In genomic region chr19:47096721-47097120, GRCh38 we compare ENCODE assay signal across 1 cellular context.
TF ChIP-seq lines count a peak whose summit lies in the region.

No MANE protein-coding gene starts in this region.

TF ChIP-seq in HepG2, 621 proteins besides CTCF, POLR2A, EP300 and RAD21:
- TF ChIP-seq RBFOX2 (IDR thresholded peaks at IDR 0.05; ENCODE audit: low read depth, low read length) (peak; percentile 50; the same call in 1 of the 2 replicates), KDM5B (CRISPR knock-in tag; IDR thresholded peaks at IDR 0.05; ENCODE audit: borderline replicate concordance) (peak; percentile 8; the same call in 1 of the 2 replicates), ZNF468 (CRISPR knock-in tag; IDR thresholded peaks at IDR 0.05) (no peak), HMGXB3 (CRISPR knock-in tag; IDR thresholded peaks at IDR 0.05; ENCODE audit: borderline replicate concordance) (no peak), ZNF563 (CRISPR knock-in tag; IDR thresholded peaks at IDR 0.05) (0 out of 2 replicates have a peak, but pooled peaks have one; percentile 2), E2F1 (CRISPR knock-in tag; IDR thresholded peaks at IDR 0.05) (no peak), ZNF512B (CRISPR knock-in tag; IDR thresholded peaks at IDR 0.05; ENCODE audit: borderline replicate concordance) (no peak), ZNF569 (CRISPR knock-in tag; IDR thresholded peaks at IDR 0.05; ENCODE audit: borderline replicate concordance) (no peak), ZNF747 (CRISPR knock-in tag; IDR thresholded peaks at IDR 0.05; ENCODE audit: borderline replicate concordance) (0 out of 2 replicates have a peak, but pooled peaks have one; percentile 3), HOXA9 (CRISPR knock-in tag; IDR thresholded peaks at IDR 0.05; ENCODE audit: borderline replicate concordance) (0 out of 2 replicates have a peak, but pooled peaks have one; percentile 15), ZNF709 (CRISPR knock-in tag; IDR thresholded peaks at IDR 0.05) (no peak), ZZZ3 (CRISPR knock-in tag; IDR thresholded peaks at IDR 0.05; ENCODE audit: borderline replicate concordance) (no peak), GZF1 (CRISPR knock-in tag; IDR thresholded peaks at IDR 0.05) (no peak), ZNF879 (CRISPR knock-in tag; IDR thresholded peaks at IDR 0.05) (no peak), BRF2 (CRISPR knock-in tag; IDR thresholded peaks at IDR 0.05) (no peak)
- TF ChIP-seq, protein P1, sequence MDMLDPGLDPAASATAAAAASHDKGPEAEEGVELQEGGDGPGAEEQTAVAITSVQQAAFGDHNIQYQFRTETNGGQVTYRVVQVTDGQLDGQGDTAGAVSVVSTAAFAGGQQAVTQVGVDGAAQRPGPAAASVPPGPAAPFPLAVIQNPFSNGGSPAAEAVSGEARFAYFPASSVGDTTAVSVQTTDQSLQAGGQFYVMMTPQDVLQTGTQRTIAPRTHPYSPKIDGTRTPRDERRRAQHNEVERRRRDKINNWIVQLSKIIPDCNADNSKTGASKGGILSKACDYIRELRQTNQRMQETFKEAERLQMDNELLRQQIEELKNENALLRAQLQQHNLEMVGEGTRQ (IDR thresholded peaks at IDR 0.05; ENCODE audit: low read depth, low read length), result no peak
- TF ChIP-seq, protein P1 (CRISPR knock-in tag; IDR thresholded peaks at IDR 0.05; ENCODE audit: borderline replicate concordance), result no peak
- TF ChIP-seq, protein P2, sequence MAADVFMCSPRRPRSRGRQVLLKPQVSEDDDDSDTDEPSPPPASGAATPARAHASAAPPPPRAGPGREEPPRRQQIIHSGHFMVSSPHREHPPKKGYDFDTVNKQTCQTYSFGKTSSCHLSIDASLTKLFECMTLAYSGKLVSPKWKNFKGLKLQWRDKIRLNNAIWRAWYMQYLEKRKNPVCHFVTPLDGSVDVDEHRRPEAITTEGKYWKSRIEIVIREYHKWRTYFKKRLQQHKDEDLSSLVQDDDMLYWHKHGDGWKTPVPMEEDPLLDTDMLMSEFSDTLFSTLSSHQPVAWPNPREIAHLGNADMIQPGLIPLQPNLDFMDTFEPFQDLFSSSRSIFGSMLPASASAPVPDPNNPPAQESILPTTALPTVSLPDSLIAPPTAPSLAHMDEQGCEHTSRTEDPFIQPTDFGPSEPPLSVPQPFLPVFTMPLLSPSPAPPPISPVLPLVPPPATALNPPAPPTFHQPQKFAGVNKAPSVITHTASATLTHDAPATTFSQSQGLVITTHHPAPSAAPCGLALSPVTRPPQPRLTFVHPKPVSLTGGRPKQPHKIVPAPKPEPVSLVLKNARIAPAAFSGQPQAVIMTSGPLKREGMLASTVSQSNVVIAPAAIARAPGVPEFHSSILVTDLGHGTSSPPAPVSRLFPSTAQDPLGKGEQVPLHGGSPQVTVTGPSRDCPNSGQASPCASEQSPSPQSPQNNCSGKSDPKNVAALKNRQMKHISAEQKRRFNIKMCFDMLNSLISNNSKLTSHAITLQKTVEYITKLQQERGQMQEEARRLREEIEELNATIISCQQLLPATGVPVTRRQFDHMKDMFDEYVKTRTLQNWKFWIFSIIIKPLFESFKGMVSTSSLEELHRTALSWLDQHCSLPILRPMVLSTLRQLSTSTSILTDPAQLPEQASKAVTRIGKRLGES (CRISPR knock-in tag; IDR thresholded peaks at IDR 0.05; ENCODE audit: borderline replicate concordance), result no peak
- TF ChIP-seq, protein P3, sequence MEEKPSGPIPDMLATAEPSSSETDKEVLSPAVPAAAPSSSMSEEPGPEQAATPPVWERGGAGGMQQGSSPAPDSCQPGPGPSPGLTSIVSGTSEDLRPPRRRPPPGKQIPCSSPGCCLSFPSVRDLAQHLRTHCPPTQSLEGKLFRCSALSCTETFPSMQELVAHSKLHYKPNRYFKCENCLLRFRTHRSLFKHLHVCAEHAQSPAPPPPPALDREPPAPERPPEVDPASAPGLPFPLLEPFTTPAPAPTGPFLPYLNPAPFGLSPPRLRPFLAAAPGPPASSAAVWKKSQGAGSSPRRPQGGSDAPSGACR (CRISPR knock-in tag; IDR thresholded peaks at IDR 0.05), result no peak; the same call in 1 of the 2 replicates
- TF ChIP-seq, protein P4, sequence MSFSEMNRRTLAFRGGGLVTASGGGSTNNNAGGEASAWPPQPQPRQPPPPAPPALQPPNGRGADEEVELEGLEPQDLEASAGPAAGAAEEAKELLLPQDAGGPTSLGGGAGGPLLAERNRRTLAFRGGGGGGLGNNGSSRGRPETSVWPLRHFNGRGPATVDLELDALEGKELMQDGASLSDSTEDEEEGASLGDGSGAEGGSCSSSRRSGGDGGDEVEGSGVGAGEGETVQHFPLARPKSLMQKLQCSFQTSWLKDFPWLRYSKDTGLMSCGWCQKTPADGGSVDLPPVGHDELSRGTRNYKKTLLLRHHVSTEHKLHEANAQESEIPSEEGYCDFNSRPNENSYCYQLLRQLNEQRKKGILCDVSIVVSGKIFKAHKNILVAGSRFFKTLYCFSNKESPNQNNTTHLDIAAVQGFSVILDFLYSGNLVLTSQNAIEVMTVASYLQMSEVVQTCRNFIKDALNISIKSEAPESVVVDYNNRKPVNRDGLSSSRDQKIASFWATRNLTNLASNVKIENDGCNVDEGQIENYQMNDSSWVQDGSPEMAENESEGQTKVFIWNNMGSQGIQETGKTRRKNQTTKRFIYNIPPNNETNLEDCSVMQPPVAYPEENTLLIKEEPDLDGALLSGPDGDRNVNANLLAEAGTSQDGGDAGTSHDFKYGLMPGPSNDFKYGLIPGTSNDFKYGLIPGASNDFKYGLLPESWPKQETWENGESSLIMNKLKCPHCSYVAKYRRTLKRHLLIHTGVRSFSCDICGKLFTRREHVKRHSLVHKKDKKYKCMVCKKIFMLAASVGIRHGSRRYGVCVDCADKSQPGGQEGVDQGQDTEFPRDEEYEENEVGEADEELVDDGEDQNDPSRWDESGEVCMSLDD (CRISPR knock-in tag; IDR thresholded peaks at IDR 0.05; ENCODE audit: borderline replicate concordance), result no peak
- TF ChIP-seq, protein P5, sequence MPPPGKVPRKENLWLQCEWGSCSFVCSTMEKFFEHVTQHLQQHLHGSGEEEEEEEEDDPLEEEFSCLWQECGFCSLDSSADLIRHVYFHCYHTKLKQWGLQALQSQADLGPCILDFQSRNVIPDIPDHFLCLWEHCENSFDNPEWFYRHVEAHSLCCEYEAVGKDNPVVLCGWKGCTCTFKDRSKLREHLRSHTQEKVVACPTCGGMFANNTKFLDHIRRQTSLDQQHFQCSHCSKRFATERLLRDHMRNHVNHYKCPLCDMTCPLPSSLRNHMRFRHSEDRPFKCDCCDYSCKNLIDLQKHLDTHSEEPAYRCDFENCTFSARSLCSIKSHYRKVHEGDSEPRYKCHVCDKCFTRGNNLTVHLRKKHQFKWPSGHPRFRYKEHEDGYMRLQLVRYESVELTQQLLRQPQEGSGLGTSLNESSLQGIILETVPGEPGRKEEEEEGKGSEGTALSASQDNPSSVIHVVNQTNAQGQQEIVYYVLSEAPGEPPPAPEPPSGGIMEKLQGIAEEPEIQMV (CRISPR knock-in tag; IDR thresholded peaks at IDR 0.05; ENCODE audit: low read depth), result no peak
- TF ChIP-seq, protein P6, sequence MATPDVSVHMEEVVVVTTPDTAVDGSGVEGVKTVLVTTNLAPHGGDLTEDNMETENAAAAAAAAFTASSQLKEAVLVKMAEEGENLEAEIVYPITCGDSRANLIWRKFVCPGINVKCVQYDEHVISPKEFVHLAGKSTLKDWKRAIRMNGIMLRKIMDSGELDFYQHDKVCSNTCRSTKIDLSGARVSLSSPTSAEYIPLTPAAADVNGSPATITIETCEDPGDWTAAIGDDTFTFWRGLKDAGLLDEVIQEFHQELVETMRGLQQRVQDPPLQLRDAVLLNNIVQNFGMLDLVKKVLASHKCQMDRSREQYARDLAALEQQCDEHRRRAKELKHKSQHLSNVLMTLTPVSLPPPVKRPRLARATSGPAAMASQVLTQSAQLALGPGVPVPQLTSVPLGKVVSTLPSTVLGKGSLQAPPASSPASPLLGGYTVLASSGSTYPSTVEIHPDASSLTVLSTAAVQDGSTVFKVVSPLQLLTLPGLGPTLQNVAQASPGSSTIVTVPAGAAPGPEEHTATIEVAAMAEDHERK (CRISPR knock-in tag; IDR thresholded peaks at IDR 0.05; ENCODE audit: low read depth), result no peak
